In genomic region chr22:16604257-16604998, GRCh38 we compare ENCODE assay signal across 22 cellular contexts. TPM values are rescaled to one million over a fixed set of nuclear protein-coding genes. Genes with fewer than 3 reads are reported as not detected.
"Had no signal": no experiment of that assay in that cellular context is flagged by ENCODE, and none has a peak within 500 bp of the region (broad histone marks: within the 10 kb centered on the region; RNA-seq: fewer than 3 reads in every experiment).

No MANE protein-coding gene starts in this region.

RNA-seq across cellular contexts. Expression of gene CCT8L2, which starts 11.8 kb away (rescaled TPM):
- total RNA-seq: hepatocyte, left colon, left lung, liver, lower lobe of right lung, mammary epithelial cell, mesothelial cell of epicardium, mononuclear cell, natural killer cell, occipital lobe, osteocyte, posterior vena cava, pulmonary artery endothelial cell, renal cortical epithelial cell, right atrium auricular region, right lobe of liver, skeletal muscle tissue, smooth muscle cell, temporal lobe, tibial nerve, ureter, uterus had no signal
- polyA plus RNA-seq: hepatocyte, liver, mammary epithelial cell, smooth muscle cell had no signal
